Comparison of ENCODE assay signal across 1 cellular context in genomic region chr4:143431526-143432257, GRCh38.
TF ChIP-seq lines count a peak whose summit lies in the region.

No MANE protein-coding gene starts in this region.

TF ChIP-seq in H1, 55 proteins besides CTCF, POLR2A, EP300 and RAD21:
- no peak for TF ChIP-seq SAP30 (IDR thresholded peaks at IDR 0.05; ENCODE audit: insufficient read depth, insufficient replicate concordance, low read length)
- no peak for TF ChIP-seq ATF3 (IDR thresholded peaks at IDR 0.05; ENCODE audit: insufficient read depth, low read depth, low read length)
- TF ChIP-seq SUZ12 (IDR thresholded peaks at IDR 0.05; ENCODE audit: low read length): no peak
- TF ChIP-seq JUN (IDR thresholded peaks at IDR 0.05; ENCODE audit: low read depth, low read length): no peak
- TF ChIP-seq RFX5 (IDR thresholded peaks at IDR 0.05; ENCODE audit: borderline replicate concordance, low read depth, low read length): no peak
- TF ChIP-seq POLR2AphosphoS5 (IDR thresholded peaks at IDR 0.05; ENCODE audit: low read depth, low read length): no peak
- TF ChIP-seq MAX (IDR thresholded peaks at IDR 0.05): peak; percentile 90
- no peak for TF ChIP-seq ASH2L (IDR thresholded peaks at IDR 0.05; ENCODE audit: low read length)
- no peak for TF ChIP-seq PHF8 (conservative IDR thresholded peaks at IDR 0.05; ENCODE audit: low read depth, low read length)
- no peak for TF ChIP-seq BCL11A (IDR thresholded peaks at IDR 0.05; ENCODE audit: low read depth in 2 of 2, low read length in 2 of 2)
- TF ChIP-seq KDM4A (IDR thresholded peaks at IDR 0.05; ENCODE audit: low read depth, low read length, severe bottlenecking): no peak
- no peak for TF ChIP-seq NRF1 (IDR thresholded peaks at IDR 0.05; ENCODE audit: low read depth, low read length)
- TF ChIP-seq E2F6 (IDR thresholded peaks at IDR 0.05): peak; percentile 61; the same call in 1 of the 2 replicates
- no peak for TF ChIP-seq CHD1 (IDR thresholded peaks at IDR 0.05; ENCODE audit: low read depth, low read length)
- no peak for TF ChIP-seq MAFK (IDR thresholded peaks at IDR 0.05; ENCODE audit: low read depth, low read length)
- TF ChIP-seq CTBP2 (IDR thresholded peaks at IDR 0.05; ENCODE audit: borderline replicate concordance, insufficient read depth, insufficient read length, low read length): no peak
- 0 out of 2 replicates have a peak, but pooled peaks have one; percentile 3 for TF ChIP-seq POU5F1 (IDR thresholded peaks at IDR 0.05; ENCODE audit: low read depth, low read length)
- TF ChIP-seq NANOG (IDR thresholded peaks at IDR 0.05; ENCODE audit: insufficient read depth, low read depth, low read length, poor library complexity, severe bottlenecking): no peak
- TF ChIP-seq ATF2 (IDR thresholded peaks at IDR 0.05; ENCODE audit: low read length): no peak
- no peak for TF ChIP-seq RBBP5 (IDR thresholded peaks at IDR 0.05; ENCODE audit: borderline replicate concordance, low read depth, low read length)
- TF ChIP-seq GABPA (IDR thresholded peaks at IDR 0.05; ENCODE audit: borderline replicate concordance, insufficient read depth, low read length): no peak
- TF ChIP-seq SIN3A (conservative IDR thresholded peaks at IDR 0.05 in 1 of 2, IDR thresholded peaks at IDR 0.05 in 1 of 2; ENCODE audit: low read depth in 1 of 2, low read length in 2 of 2): no peak
- no peak for TF ChIP-seq RXRA (IDR thresholded peaks at IDR 0.05; ENCODE audit: insufficient read depth, low read depth, low read length)
- no peak for TF ChIP-seq SP2 (IDR thresholded peaks at IDR 0.05; ENCODE audit: low read length)
- no peak for TF ChIP-seq EGR1 (IDR thresholded peaks at IDR 0.05; ENCODE audit: borderline replicate concordance, low read depth, low read length)
- TF ChIP-seq CEBPB (IDR thresholded peaks at IDR 0.05; ENCODE audit: low read depth, low read length): no peak
- no peak for TF ChIP-seq EZH2 (IDR thresholded peaks at IDR 0.05; ENCODE audit: low read depth, low read length, severe bottlenecking)
- no peak for TF ChIP-seq SIRT6 (IDR thresholded peaks at IDR 0.05; ENCODE audit: low read length)
- no peak for TF ChIP-seq CBX8 (IDR thresholded peaks at IDR 0.05; ENCODE audit: borderline replicate concordance, low read depth, low read length)
- TF ChIP-seq ZNF274 (IDR thresholded peaks at IDR 0.05; ENCODE audit: borderline replicate concordance, extremely low read depth, low read length): no peak
- TF ChIP-seq JUND (IDR thresholded peaks at IDR 0.05; ENCODE audit: low read length): no peak
- no peak for TF ChIP-seq HDAC6 (IDR thresholded peaks at IDR 0.05; ENCODE audit: low read depth, low read length)
- no peak for TF ChIP-seq CBX5 (IDR thresholded peaks at IDR 0.05; ENCODE audit: low read depth, low read length)
- TF ChIP-seq HDAC2 (IDR thresholded peaks at IDR 0.05; ENCODE audit: borderline replicate concordance in 1 of 2, low read depth in 2 of 2, low read length in 2 of 2): 0 out of 4 replicates have a peak, but pooled peaks of 1 of the 2 experiments have one; percentile 65
- TF ChIP-seq SIX5 (IDR thresholded peaks at IDR 0.05; ENCODE audit: low read depth, low read length): no peak
- TF ChIP-seq TBP (IDR thresholded peaks at IDR 0.05; ENCODE audit: low read depth, low read length): no peak
- TF ChIP-seq CREB1 (IDR thresholded peaks at IDR 0.05): no peak
- no peak for TF ChIP-seq TCF12 (IDR thresholded peaks at IDR 0.05; ENCODE audit: low read depth, low read length)
- TF ChIP-seq TEAD4 (IDR thresholded peaks at IDR 0.05; ENCODE audit: low read depth, low read length): no peak
- TF ChIP-seq SP4 (IDR thresholded peaks at IDR 0.05; ENCODE audit: low read length): no peak
- TF ChIP-seq YY1 (IDR thresholded peaks at IDR 0.05; ENCODE audit: low read depth, low read length): peak; percentile 94
- no peak for TF ChIP-seq SP1 (IDR thresholded peaks at IDR 0.05; ENCODE audit: low read depth, low read length)
- peak; percentile 81; the same call in 1 of the 2 replicates for TF ChIP-seq KDM1A (IDR thresholded peaks at IDR 0.05; ENCODE audit: borderline replicate concordance, low read length)
- no peak for TF ChIP-seq KDM5A (IDR thresholded peaks at IDR 0.05; ENCODE audit: low read length)
- TF ChIP-seq BRCA1 (IDR thresholded peaks at IDR 0.05; ENCODE audit: low read depth, low read length): no peak
- TF ChIP-seq FOSL1 (IDR thresholded peaks at IDR 0.05; ENCODE audit: insufficient read depth, low read depth, low read length): no peak
- TF ChIP-seq SRF (IDR thresholded peaks at IDR 0.05; ENCODE audit: low read depth, low read length): no peak
- TF ChIP-seq USF2 (IDR thresholded peaks at IDR 0.05; ENCODE audit: low read length): no peak
- TF ChIP-seq TAF7 (optimal IDR thresholded peaks at IDR 0.05; ENCODE audit: borderline replicate concordance, low read depth, low read length): no peak
- no peak for TF ChIP-seq CHD2 (IDR thresholded peaks at IDR 0.05; ENCODE audit: low read length)
